ENCODE assay signal across 16 cellular contexts in the genomic region with DNA sequence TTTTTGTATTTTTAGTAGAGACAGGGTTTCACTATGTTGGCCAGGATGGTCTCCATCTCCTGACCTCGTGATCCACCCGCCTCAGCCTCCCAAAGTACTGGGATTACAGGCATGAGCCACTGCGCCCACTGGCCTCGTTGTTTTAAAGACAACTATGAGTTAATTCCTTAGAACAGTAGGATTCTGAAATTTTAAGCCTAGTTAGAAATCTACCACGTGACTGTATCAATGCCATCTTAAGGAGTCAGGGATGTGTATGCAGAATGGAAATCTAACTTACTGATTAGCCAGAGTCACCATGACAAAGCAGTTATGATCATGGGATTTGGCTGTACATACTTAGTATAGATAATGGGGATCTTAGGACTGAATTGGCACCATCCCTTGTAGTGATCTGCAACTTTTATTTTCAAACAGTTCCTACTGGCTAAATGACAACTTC. TPM values are rescaled to one million over a fixed set of nuclear protein-coding genes. Genes with fewer than 3 reads are reported as not detected.
A peak's percentile ranks its signal among the peaks of the same experiment; 100 is the strongest.
DNase-seq lines count a peak whose midpoint lies in the region; ATAC-seq and TF ChIP-seq lines count a peak whose summit lies in the region.
"Had no signal": no experiment of that assay in that cellular context is flagged by ENCODE, and none has a peak within 500 bp of the region (broad histone marks: within the 10 kb centered on the region; RNA-seq: fewer than 3 reads in every experiment).

No MANE protein-coding gene starts in this region.

- 85 to 90% methylated on average over 5 of the region's 5 CpGs for WGBS in GM23248 (ENCODE audit: low coverage in 1 of 2, low lambda C conversion rate in 2 of 2, missing lambda C conversion rate in 2 of 2), 2 experiments
- WGBS in esophagus muscularis mucosa: 92% methylated on average over 5 of the region's 5 CpGs

- H3K9me3 ChIP-seq in GM23248 (ENCODE audit: low read depth): no peaks in the 10 kb centered on the region
- no peaks in the 10 kb centered on the region for H3K9me3 ChIP-seq in PC-3 (ENCODE audit: low read length)
- no peaks in the 10 kb centered on the region for H3K9me3 ChIP-seq in esophagus muscularis mucosa
- H3K9me3 ChIP-seq in Peyer's patch: no peaks in the 10 kb centered on the region
- H3K9me3 ChIP-seq: adrenal gland, heart right ventricle had no signal

- H3K79me2 ChIP-seq in GM23248 (ENCODE audit: insufficient read depth) (peaks cover 76% of the 10 kb centered on the region), PC-3 (ENCODE audit: low read length) (peaks cover 67% of the 10 kb centered on the region)

- H3K27ac ChIP-seq in GM23248: no peak overlapping the region
- H3K27ac ChIP-seq in PC-3 (ENCODE audit: low read length): no peak overlapping the region
- H3K27ac ChIP-seq in esophagus muscularis mucosa (replicated peaks in 1 of 4): peak overlapping the region in 3 of 4 donors; percentile 22 to 49 (median 46)
- H3K27ac ChIP-seq in Peyer's patch: no peak overlapping the region
- H3K27ac ChIP-seq: adrenal gland, heart right ventricle had no signal

- peak; percentile 26 for DNase-seq in GM23248
- no peak for DNase-seq in PC-3
- no peak for DNase-seq in esophagus muscularis mucosa (ENCODE audit: extremely low spot score)
- DNase-seq in osteocyte (ENCODE audit: extremely low spot score, unreplicated experiment): no peak
- DNase-seq in Peyer's patch: no peak
- DNase-seq: activated CD8-positive, alpha-beta memory T cell treated with anti-CD3 and anti-CD28 coated beads, Interleukin-2, amount 50 U/mL, for 48 hours; adrenal gland; CD4-positive, alpha-beta memory T cell; heart right ventricle; kidney glomerular epithelial cell; NCI-H187; NCI-H510A; posterior cingulate gyrus had no signal

- H3K4me3 ChIP-seq in GM23248 (no peak overlapping the region), PC-3 (ENCODE audit: low read length) (no peak overlapping the region), esophagus muscularis mucosa (no peak overlapping the region), Peyer's patch (no peak overlapping the region)
- H3K4me3 ChIP-seq: adrenal gland, heart right ventricle had no signal

- H3K4me1 ChIP-seq in GM23248 (ENCODE audit: insufficient read depth) (peaks cover 34% of the 10 kb centered on the region), PC-3 (ENCODE audit: insufficient read depth, low read length) (peaks cover 17% of the 10 kb centered on the region), esophagus muscularis mucosa (peaks cover 21 to 74% (median 60%) of the 10 kb centered on the region in 4 donors), Peyer's patch (peaks cover 0 to 24% (median 3%) of the 10 kb centered on the region in 4 donors)

- H3K27me3 ChIP-seq in GM23248 (replicated peaks; ENCODE audit: insufficient read depth): no peaks in the 10 kb centered on the region
- H3K27me3 ChIP-seq in PC-3 (ENCODE audit: low read length): no peaks in the 10 kb centered on the region
- no peaks in the 10 kb centered on the region for H3K27me3 ChIP-seq in esophagus muscularis mucosa
- no peaks in the 10 kb centered on the region for H3K27me3 ChIP-seq in Peyer's patch
- H3K27me3 ChIP-seq: adrenal gland, heart right ventricle had no signal

- BruUV-seq in PC-3 (replicated peaks; lab: Mats Ljungman, UMichigan): no TSS peak

- TF ChIP-seq CTCF in PC-3 (conservative IDR thresholded peaks at IDR 0.05; ENCODE audit: low read depth, low read length): no peak
- TF ChIP-seq CTCF in esophagus muscularis mucosa (IDR thresholded peaks at IDR 0.05): no peak
- TF ChIP-seq CTCF in osteocyte (IDR thresholded peaks at IDR 0.05): no peak
- TF ChIP-seq CTCF in Peyer's patch (IDR thresholded peaks at IDR 0.05): no peak

- CTCF ChIA-PET in PC-3 (lab: Charles Lee): no interaction called here

- H3K36me3 ChIP-seq in GM23248 (ENCODE audit: low read depth): 0 out of 2 replicates have a peak, but pooled peaks cover 9% of the 10 kb centered on the region
- peaks cover 15% of the 10 kb centered on the region; the same call in 1 of the 2 replicates for H3K36me3 ChIP-seq in PC-3 (ENCODE audit: low read depth, low read length)
- peaks cover 13 to 21% (median 17%) of the 10 kb centered on the region in 4 donors for H3K36me3 ChIP-seq in esophagus muscularis mucosa
- peaks cover 0 to 22% (median 0%) of the 10 kb centered on the region in 3 donors for H3K36me3 ChIP-seq in Peyer's patch

- no peak overlapping the region for H3K4me3 Mint-ChIP-seq in osteocyte (ENCODE audit: unreplicated experiment)

- no peaks in the 10 kb centered on the region for H3K27me3 Mint-ChIP-seq in osteocyte (ENCODE audit: unreplicated experiment)
- H3K27me3 Mint-ChIP-seq: CD4-positive, alpha-beta memory T cell had no signal

- peak overlapping the region; percentile 2 for H3K27ac Mint-ChIP-seq in osteocyte (ENCODE audit: unreplicated experiment)

- peaks cover 17% of the 10 kb centered on the region for H3K36me3 Mint-ChIP-seq in osteocyte (ENCODE audit: unreplicated experiment)

- TF ChIP-seq POLR2A in esophagus muscularis mucosa (IDR thresholded peaks at IDR 0.05; ENCODE audit: low read depth) (no peak), Peyer's patch (IDR thresholded peaks at IDR 0.05) (no peak)

- in situ Hi-C loops in GM23248 (cut with MboI): no loop called here

- no peak overlapping the region for H3K9ac ChIP-seq in GM23248
- no peak overlapping the region for H3K9ac ChIP-seq in PC-3 (ENCODE audit: low read length)

- no peak for TF ChIP-seq EP300 in esophagus muscularis mucosa (IDR thresholded peaks at IDR 0.05)

- no peaks in the 10 kb centered on the region for H4K20me1 ChIP-seq in GM23248 (ENCODE audit: insufficient read depth)
- no peaks in the 10 kb centered on the region for H4K20me1 ChIP-seq in PC-3 (ENCODE audit: low read length)

- H2AFZ ChIP-seq in GM23248 (no peak overlapping the region), PC-3 (ENCODE audit: low read length) (no peak overlapping the region)

- POLR2A ChIA-PET in PC-3 (lab: Charles Lee; ENCODE audit: unreplicated experiment): no interaction called here

- H3K9me2 ChIP-seq in GM23248 (ENCODE audit: insufficient read depth) (no peaks in the 10 kb centered on the region), PC-3 (replicated peaks; ENCODE audit: low read length) (no peaks in the 10 kb centered on the region)

- H3F3A ChIP-seq in GM23248 (ENCODE audit: insufficient read depth) (peaks cover 21% of the 10 kb centered on the region), PC-3 (ENCODE audit: low read length, unreplicated experiment) (peaks cover 1% of the 10 kb centered on the region)

- ATAC-seq in PC-3: no peak
- ATAC-seq in HG02885 (IDR thresholded peaks at IDR 0.05; ENCODE audit: poor library complexity, unreplicated experiment): no peak
- no peak for ATAC-seq in GM21515 (IDR thresholded peaks at IDR 0.05; ENCODE audit: unreplicated experiment)
- ATAC-seq: heart right ventricle had no signal

- peaks cover 36% of the 10 kb centered on the region for H3K4me1 Mint-ChIP-seq in osteocyte (ENCODE audit: unreplicated experiment)

- intact Hi-C loops in PC-3 (cut with micrococcal nuclease): no loop called here
- intact Hi-C loops in esophagus muscularis mucosa (cut with DNase I): loop anchor here (5.0 to 10.0 kb wide), 2 partner anchors 62 to 129 kb away; a partner anchor contains a TSS

- H3K9me3 Mint-ChIP-seq in osteocyte (ENCODE audit: unreplicated experiment): no peaks in the 10 kb centered on the region
- H3K9me3 Mint-ChIP-seq: CD4-positive, alpha-beta memory T cell had no signal

- H3K4me2 ChIP-seq in GM23248 (ENCODE audit: unreplicated experiment) (no peak overlapping the region), PC-3 (ENCODE audit: low read length) (peak overlapping the region; percentile 20; the same call in 1 of the 2 replicates)

RNA-seq across cellular contexts. Expression of a gene that starts 2.8 kb away (rescaled TPM):
- 60.3 and 63.9 TPM in 2 replicates for total RNA-seq in GM23248 (2014; rRNA removed; shearing (Covaris generic))
- 53.8 and 56.1 TPM in 2 replicates for polyA plus RNA-seq in GM23248 (2016; fragmentation: Nextera tagmentation; extraction: Ambion mirVana)
- 25.9 and 37.0 TPM in 2 replicates for total RNA-seq in PC-3 (2014; rRNA removed)
- 10 to 100 TPM; 25.2 to 36.1 (median 32.0) TPM for total RNA-seq in esophagus muscularis mucosa
- 24.3 and 31.2 TPM in 2 replicates for total RNA-seq in osteocyte
- total RNA-seq in Peyer's patch: 10 to 100 TPM; 13.5 to 33.0 (median 17.4) TPM

RNA-seq across cellular contexts. Expression of a gene that starts 28.8 kb away (rescaled TPM):
- not detected in 2 replicates for total RNA-seq in GM23248 (2014; rRNA removed; shearing (Covaris generic))
- polyA plus RNA-seq in GM23248 (2016; fragmentation: Nextera tagmentation; extraction: Ambion mirVana): 0.15 and 0.79 TPM in 2 replicates
- total RNA-seq in PC-3 (2014; rRNA removed) (not detected in 2 replicates), esophagus muscularis mucosa (over 10,000 TPM in 3 of 4 donors, 1,000 to 10,000 TPM in 1; 9,583 to 20,476 (median 14,208) TPM), osteocyte (1.9 and 2.0 TPM in 2 replicates), Peyer's patch (100 to 1,000 TPM in 2 of 4 donors, 10 to 100 TPM in 2; 39.2 to 248 (median 131) TPM)
- total RNA-seq: endothelial cell of umbilical vein had no signal
- polyA plus RNA-seq: endothelial cell of umbilical vein had no signal

Comparison
In these comparisons a context has a peak if more than half of its experiments do, and no peak if none do; other contexts are left out.
1. H3K27ac ChIP-seq: peak in esophagus muscularis mucosa (3 of 4); none in GM23248 (single experiment), PC-3 (single experiment) and Peyer's patch (0 of 4).
2. RNA of a gene that starts 28.8 kb away (total RNA-seq): 9,583 to 20,476 TPM in esophagus muscularis mucosa; 39.2 to 248 TPM in Peyer's patch, 1.9 to 2.0 TPM in osteocyte, not detected in GM23248 and not detected in PC-3; every median in the first group is over 10 times any median in the second.